8 cellular contexts compared by ENCODE assay signal in the genomic region with DNA sequence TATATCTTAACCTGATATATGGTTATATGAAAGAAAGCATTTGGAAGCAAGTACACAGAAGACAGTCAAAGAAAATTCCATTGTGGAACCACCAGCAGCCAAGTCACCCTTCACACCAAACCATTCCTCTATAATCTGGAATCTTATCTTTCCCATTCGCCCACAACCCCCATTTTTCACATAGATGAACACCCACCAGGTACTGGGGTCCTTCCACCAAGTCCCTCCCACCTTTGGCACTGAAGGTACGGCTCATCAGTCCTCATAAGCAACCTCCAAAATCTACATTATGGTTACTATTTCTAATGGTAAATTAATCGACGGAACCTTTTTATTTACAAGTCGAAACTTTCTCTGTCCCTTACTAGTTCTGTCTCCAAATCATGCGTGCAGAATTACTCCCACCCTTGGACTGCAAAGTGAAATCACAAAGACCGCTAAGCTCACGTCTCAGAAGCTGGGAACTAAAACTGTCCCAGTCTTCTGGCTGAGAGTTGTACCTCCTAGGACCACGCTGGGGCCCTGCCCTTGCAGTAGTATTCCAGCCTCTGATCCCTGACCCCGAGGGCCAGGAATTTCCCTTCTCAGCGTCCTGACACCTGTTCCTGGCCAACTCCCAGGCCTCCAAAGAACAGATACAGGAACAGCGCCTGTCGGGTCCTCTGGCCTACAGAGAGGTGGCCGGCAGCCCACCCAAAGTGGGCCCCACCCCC. TPM values are rescaled to one million over a fixed set of nuclear protein-coding genes. Genes with fewer than 3 reads are reported as not detected.
A peak's percentile ranks its signal among the peaks of the same experiment; 100 is the strongest.
DNase-seq lines count a peak whose midpoint lies in the region; ATAC-seq and TF ChIP-seq lines count a peak whose summit lies in the region.

No MANE protein-coding gene starts in this region.

- no peaks in the 10 kb centered on the region for H3K9me3 Mint-ChIP-seq in activated T-helper 17 cell treated with anti-CD3 and anti-CD28 coated beads, Interleukin-2, amount 50 U/mL, for 72 hours

- no peaks in the 10 kb centered on the region for H3K27me3 ChIP-seq in psoas muscle (ENCODE audit: insufficient read depth in 3 of 3, low read length in 2 of 3)

- intact Hi-C loops in left ventricle myocardium superior (cut with micrococcal nuclease) (no loop called here), psoas muscle (cut with DNase I) (loop anchor here in 1 of 2 donors (5.0 kb wide), 2 partner anchors 90 to 285 kb away; no protein-coding TSS in a partner anchor)

- DNase-seq in HuH-7.5 (ENCODE audit: low spot score) = peak; percentile 47
- no peak for DNase-seq in left ventricle myocardium superior
- no peak for DNase-seq in psoas muscle
- DNase-seq in COLO668 (lab: John Stamatoyannopoulos, UW; ENCODE audit: unreplicated experiment) = no peak
- DNase-seq in T1000 (lab: John Stamatoyannopoulos, UW) = no peak

- WGBS in psoas muscle, 3 donors = 14 to 16% (median 15%) methylated on average over 14 of the region's 14 CpGs

- peaks cover 42% of the 10 kb centered on the region for H3K36me3 Mint-ChIP-seq in activated T-helper 17 cell treated with anti-CD3 and anti-CD28 coated beads, Interleukin-2, amount 50 U/mL, for 72 hours (ENCODE audit: low read depth)

- H3K9me3 ChIP-seq in psoas muscle = no peaks in the 10 kb centered on the region

- H3K27ac Mint-ChIP-seq in activated T-helper 17 cell treated with anti-CD3 and anti-CD28 coated beads, Interleukin-2, amount 50 U/mL, for 72 hours = peak overlapping the region; percentile 90

- peak overlapping the region; percentile 89 for H3K4me3 Mint-ChIP-seq in activated T-helper 17 cell treated with anti-CD3 and anti-CD28 coated beads, Interleukin-2, amount 50 U/mL, for 72 hours

- H3K4me3 ChIP-seq in GM08714 (ENCODE audit: low read length) = peak overlapping the region; percentile 81
- H3K4me3 ChIP-seq in psoas muscle = peak overlapping the region; percentile 66

- peak; percentile 15 for ATAC-seq in GM21529 (IDR thresholded peaks at IDR 0.05; ENCODE audit: unreplicated experiment)
- ATAC-seq in activated T-helper 17 cell treated with anti-CD3 and anti-CD28 coated beads, Interleukin-2, amount 50 U/mL, for 72 hours (replicated peaks) = peak; percentile 0
- ATAC-seq in left ventricle myocardium superior = peak; percentile 20
- peak; percentile 28 to 51 (median 37) for ATAC-seq in psoas muscle

- H3K27me3 Mint-ChIP-seq in activated T-helper 17 cell treated with anti-CD3 and anti-CD28 coated beads, Interleukin-2, amount 50 U/mL, for 72 hours = no peaks in the 10 kb centered on the region

- H3K36me3 ChIP-seq in psoas muscle (ENCODE audit: insufficient read depth in 1 of 2, low read depth in 1 of 2) = peaks cover 0 to 14% of the 10 kb centered on the region in 2 donors

- H3K4me1 ChIP-seq in psoas muscle = peaks cover 10% of the 10 kb centered on the region

- H3K4me1 Mint-ChIP-seq in activated T-helper 17 cell treated with anti-CD3 and anti-CD28 coated beads, Interleukin-2, amount 50 U/mL, for 72 hours = peaks cover 17% of the 10 kb centered on the region

- peak overlapping the region; percentile 93 for H3K27ac ChIP-seq in psoas muscle

- no peak for TF ChIP-seq CTCF in psoas muscle (IDR thresholded peaks at IDR 0.05)

RNA-seq across cellular contexts. Expression of a gene that starts 0.7 kb away (rescaled TPM):
- total RNA-seq in activated T-helper 17 cell treated with anti-CD3 and anti-CD28 coated beads, Interleukin-2, amount 50 U/mL, for 72 hours = 100 to 1,000 TPM; 102 to 123 TPM
- total RNA-seq in left ventricle myocardium superior (69.2 TPM), psoas muscle (100 to 1,000 TPM in 3 of 4 donors, 10 to 100 TPM in 1; 86.8 to 125 (median 115) TPM)
- 100 to 1,000 TPM; 100 to 112 (median 101) TPM for polyA plus RNA-seq in psoas muscle
